In genomic region chr10:123154092-123154942, GRCh38 we compare ENCODE assay signal across 8 cellular contexts. TPM values are rescaled to one million over a fixed set of nuclear protein-coding genes. Genes with fewer than 3 reads are reported as not detected.
A peak's percentile ranks its signal among the peaks of the same experiment; 100 is the strongest.
DNase-seq lines count a peak whose midpoint lies in the region; ATAC-seq and TF ChIP-seq lines count a peak whose summit lies in the region.

A gene with protein sequence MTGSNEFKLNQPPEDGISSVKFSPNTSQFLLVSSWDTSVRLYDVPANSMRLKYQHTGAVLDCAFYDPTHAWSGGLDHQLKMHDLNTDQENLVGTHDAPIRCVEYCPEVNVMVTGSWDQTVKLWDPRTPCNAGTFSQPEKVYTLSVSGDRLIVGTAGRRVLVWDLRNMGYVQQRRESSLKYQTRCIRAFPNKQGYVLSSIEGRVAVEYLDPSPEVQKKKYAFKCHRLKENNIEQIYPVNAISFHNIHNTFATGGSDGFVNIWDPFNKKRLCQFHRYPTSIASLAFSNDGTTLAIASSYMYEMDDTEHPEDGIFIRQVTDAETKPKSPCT (plus strand): TSS chr10:123154402. CDS start chr10:123154918, 516 bp downstream.

- H3K4me3 Mint-ChIP-seq in activated naive CD4-positive, alpha-beta T cell treated with anti-CD3 and anti-CD28 coated beads, Interleukin-2, amount 50 U/mL, for 24 hours: peak within 1 kb of the TSS; percentile 99

- peaks cover 18% of the 10 kb centered on the region for H3K36me3 Mint-ChIP-seq in activated naive CD4-positive, alpha-beta T cell treated with anti-CD3 and anti-CD28 coated beads, Interleukin-2, amount 50 U/mL, for 24 hours

- peaks cover 6% of the 10 kb centered on the region for H3K27me3 Mint-ChIP-seq in activated naive CD4-positive, alpha-beta T cell treated with anti-CD3 and anti-CD28 coated beads, Interleukin-2, amount 50 U/mL, for 24 hours

- ATAC-seq in HG02588 (IDR thresholded peaks at IDR 0.05; ENCODE audit: unreplicated experiment) (peak; percentile 94), SK-N-SH treated with all-trans-retinoic acid at 6 μM for 48 hours (peak; percentile 98)

- TF ChIP-seq CTCF in GM06990 (IDR thresholded peaks at IDR 0.05; ENCODE audit: insufficient read depth, low read length, poor library complexity, severe bottlenecking): no peak
- peak in 1 of 2 donors; percentile 27 for TF ChIP-seq CTCF in suprapubic skin (IDR thresholded peaks at IDR 0.05)

- WGBS in suprapubic skin: 0% methylated on average over 23 of the region's 74 CpGs

- peak within 1 kb of the TSS; percentile 85 for H3K27ac ChIP-seq in suprapubic skin

- peaks cover 69% of the 10 kb centered on the region for H3K4me1 Mint-ChIP-seq in activated naive CD4-positive, alpha-beta T cell treated with anti-CD3 and anti-CD28 coated beads, Interleukin-2, amount 50 U/mL, for 24 hours

- DNase-seq in GM06990 (ENCODE audit: extremely low read depth, insufficient read length) (peak; percentile 95), NCI-H1092 (lab: John Stamatoyannopoulos, UW) (peak; percentile 98), globus pallidus (ENCODE audit: low spot score) (peak; percentile 100), nucleus accumbens (lab: John Stamatoyannopoulos, UW) (peak; percentile 73 to 100 (median 99)), suprapubic skin (ENCODE audit: low spot score in 2 of 2) (peak; percentile 99)

- H3K27me3 ChIP-seq in GM06990 (replicated peaks; ENCODE audit: control insufficient read depth, insufficient read depth, low read length) (no peaks in the 10 kb centered on the region), suprapubic skin (peaks cover 43% of the 10 kb centered on the region)

- no peak for TF ChIP-seq EP300 in suprapubic skin (IDR thresholded peaks at IDR 0.05)

- H3K4me1 ChIP-seq in suprapubic skin: peaks cover 34% of the 10 kb centered on the region

- peak; percentile 56 to 62 for TF ChIP-seq POLR2A in suprapubic skin (IDR thresholded peaks at IDR 0.05)

- H3K9me3 Mint-ChIP-seq in activated naive CD4-positive, alpha-beta T cell treated with anti-CD3 and anti-CD28 coated beads, Interleukin-2, amount 50 U/mL, for 24 hours: no peaks in the 10 kb centered on the region

- peak within 1 kb of the TSS; percentile 83 for H3K4me3 ChIP-seq in GM06990 (replicated peaks; ENCODE audit: low read depth, low read length)
- H3K4me3 ChIP-seq in suprapubic skin: peak within 1 kb of the TSS; percentile 92

- no peaks in the 10 kb centered on the region for H3K9me3 ChIP-seq in suprapubic skin

- H3K27ac Mint-ChIP-seq in activated naive CD4-positive, alpha-beta T cell treated with anti-CD3 and anti-CD28 coated beads, Interleukin-2, amount 50 U/mL, for 24 hours: peak within 1 kb of the TSS; percentile 100

- H3K36me3 ChIP-seq in GM06990 (ENCODE audit: control insufficient read depth, insufficient read depth, low read length) (peaks cover 2% of the 10 kb centered on the region), suprapubic skin (peaks cover 22% of the 10 kb centered on the region)

TF ChIP-seq in SK-N-SH treated with all-trans-retinoic acid at 6 μM for 48 hours, 23 proteins besides CTCF, POLR2A, EP300 and RAD21:
- TF ChIP-seq BACH2 (CRISPR knock-in tag; IDR thresholded peaks at IDR 0.05; ENCODE audit: borderline replicate concordance) (no peak), OSR1 (CRISPR knock-in tag; IDR thresholded peaks at IDR 0.05) (no peak), ZNF70 (CRISPR knock-in tag; IDR thresholded peaks at IDR 0.05) (no peak), PATZ1 (CRISPR knock-in tag; IDR thresholded peaks at IDR 0.05; ENCODE audit: borderline replicate concordance) (peak; percentile 49; the same call in 1 of the 2 replicates), CSRNP3 (CRISPR knock-in tag; IDR thresholded peaks at IDR 0.05) (no peak), ESRRG (CRISPR knock-in tag; IDR thresholded peaks at IDR 0.05) (no peak), TCF4 (CRISPR knock-in tag; IDR thresholded peaks at IDR 0.05; ENCODE audit: borderline replicate concordance) (no peak)

RNA-seq across cellular contexts. Expression of the gene that starts here (rescaled TPM):
- total RNA-seq in suprapubic skin: 100 to 1,000 TPM in 1 of 4 donors, 10 to 100 TPM in 3; 87.3 to 134 (median 91.3) TPM

Comparison
In these comparisons a context has a peak if more than half of its experiments do, and no peak if none do; other contexts are left out.
1. Peak in every context shown above with its lines: DNase-seq, ATAC-seq, H3K4me3 ChIP-seq and H3K27ac ChIP-seq.